Comparison of ENCODE assay signal across 27 cellular contexts in genomic region chr7:142348100-142348499, GRCh38.
"Had no signal": no experiment of that assay in that cellular context is flagged by ENCODE, and none has a peak within 500 bp of the region (broad histone marks: within the 10 kb centered on the region; RNA-seq: fewer than 3 reads in every experiment).

No MANE protein-coding gene starts in this region.

- ATAC-seq: activated naive CD4-positive, alpha-beta T cell treated with anti-CD3 and anti-CD28 coated beads, Interleukin-2, amount 50 U/mL, for 72 hours; gastrocnemius medialis; natural killer cell; stimulated activated memory B cell treated with anti-CD40 and anti-IgM and Interleukin-4, amounts not matched to agents 10 μg/mL and 1 μg/mL and 100 μg/mL, for 72 hours; stimulated activated naive CD8-positive, alpha-beta T cell treated with anti-CD3 and anti-CD28 coated beads, Interleukin-15, amount 100 ng/mL, for 72 hours had no signal

- H3K9me3 Mint-ChIP-seq: activated T-helper 1 cell treated with anti-CD3 and anti-CD28 coated beads, Interleukin-12 subunit alpha, Interleukin-12 subunit beta, Interleukin-2, Interleukin-4 antibody, amounts not matched to agents 30 ng/mL and 10 ng/mL and 1 ng/mL, durations not matched to agents 14 hours and 24 hours and 36 hours; natural killer cell; neural progenitor cell; stimulated activated naive CD8-positive, alpha-beta T cell treated with anti-CD3 and anti-CD28 coated beads, Interleukin-15, amount 100 ng/mL, for 72 hours had no signal

- H3K4me1 ChIP-seq: breast epithelium, gastrocnemius medialis, left ventricle myocardium inferior, right atrium auricular region, transverse colon had no signal

- H3K36me3 ChIP-seq: breast epithelium, gastrocnemius medialis, left ventricle myocardium inferior, neural progenitor cell, right atrium auricular region, transverse colon had no signal

- H3K4me3 Mint-ChIP-seq: activated T-helper 1 cell treated with anti-CD3 and anti-CD28 coated beads, Interleukin-12 subunit alpha, Interleukin-12 subunit beta, Interleukin-2, Interleukin-4 antibody, amounts not matched to agents 30 ng/mL and 10 ng/mL and 1 ng/mL, durations not matched to agents 14 hours and 24 hours and 36 hours; natural killer cell; neural progenitor cell; stimulated activated memory B cell treated with anti-CD40 and anti-IgM and Interleukin-4, amounts not matched to agents 10 μg/mL and 1 μg/mL and 100 μg/mL, for 72 hours; stimulated activated naive CD8-positive, alpha-beta T cell treated with anti-CD3 and anti-CD28 coated beads, Interleukin-15, amount 100 ng/mL, for 72 hours had no signal

- DNase-seq: activated CD4-positive, alpha-beta T cell treated with anti-CD3 and anti-CD28 coated beads for 4 hours; activated effector memory CD4-positive, alpha-beta T cell treated with anti-CD3 and anti-CD28 coated beads, Interleukin-2, amount 50 U/mL, for 16 hours; activated T-cell treated with anti-CD3 and anti-CD28 coated beads for 4 hours; central memory CD4-positive, alpha-beta T cell; dermis blood vessel endothelial cell; effector CD4-positive, alpha-beta T cell; gastrocnemius medialis; islet precursor cell; left ventricle myocardium inferior; mesendoderm; natural killer cell; occipital lobe; stimulated activated CD4-positive, alpha-beta T cell treated with anti-CD3 and anti-CD28 coated beads, Interleukin-1b, Interleukin-23, amount 100 ng/mL, for 48 hours; stimulated activated CD4-positive, alpha-beta T cell treated with anti-CD3 and anti-CD28 coated beads, Interleukin-4, amount 100 ng/mL, for 4 hours; stimulated activated CD8-positive, alpha-beta memory T cell treated with anti-CD3 and anti-CD28 coated beads, Interleukin-4, amount 100 ng/mL, for 48 hours; stimulated activated naive CD8-positive, alpha-beta T cell treated with anti-CD3 and anti-CD28 coated beads, Interleukin-15, amount 100 ng/mL, for 72 hours; substantia nigra; transverse colon had no signal

- H3K36me3 Mint-ChIP-seq: natural killer cell; neural progenitor cell; stimulated activated memory B cell treated with anti-CD40 and anti-IgM and Interleukin-4, amounts not matched to agents 10 μg/mL and 1 μg/mL and 100 μg/mL, for 72 hours had no signal

- H3K4me3 ChIP-seq: breast epithelium, gastrocnemius medialis, hepatocyte, left ventricle myocardium inferior, lung, neural progenitor cell, right atrium auricular region, smooth muscle cell, transverse colon had no signal

- H3K27ac Mint-ChIP-seq: activated naive CD4-positive, alpha-beta T cell treated with anti-CD3 and anti-CD28 coated beads, Interleukin-2, amount 50 U/mL, for 72 hours; activated T-helper 1 cell treated with anti-CD3 and anti-CD28 coated beads, Interleukin-12 subunit alpha, Interleukin-12 subunit beta, Interleukin-2, Interleukin-4 antibody, amounts not matched to agents 30 ng/mL and 10 ng/mL and 1 ng/mL, durations not matched to agents 14 hours and 24 hours and 36 hours; natural killer cell; neural progenitor cell; stimulated activated memory B cell treated with anti-CD40 and anti-IgM and Interleukin-4, amounts not matched to agents 10 μg/mL and 1 μg/mL and 100 μg/mL, for 72 hours; stimulated activated naive CD8-positive, alpha-beta T cell treated with anti-CD3 and anti-CD28 coated beads, Interleukin-15, amount 100 ng/mL, for 72 hours had no signal

- H3K4me1 Mint-ChIP-seq: stimulated activated memory B cell treated with anti-CD40 and anti-IgM and Interleukin-4, amounts not matched to agents 10 μg/mL and 1 μg/mL and 100 μg/mL, for 72 hours had no signal

- H3K9me3 ChIP-seq: breast epithelium, gastrocnemius medialis, left ventricle myocardium inferior, right atrium auricular region, transverse colon had no signal

- H3K27ac ChIP-seq: breast epithelium, gastrocnemius medialis, hepatocyte, left ventricle myocardium inferior, neural progenitor cell, right atrium auricular region, transverse colon had no signal

- H3K27me3 ChIP-seq: breast epithelium, gastrocnemius medialis, neural progenitor cell, right atrium auricular region, transverse colon had no signal
